In the genomic region with DNA sequence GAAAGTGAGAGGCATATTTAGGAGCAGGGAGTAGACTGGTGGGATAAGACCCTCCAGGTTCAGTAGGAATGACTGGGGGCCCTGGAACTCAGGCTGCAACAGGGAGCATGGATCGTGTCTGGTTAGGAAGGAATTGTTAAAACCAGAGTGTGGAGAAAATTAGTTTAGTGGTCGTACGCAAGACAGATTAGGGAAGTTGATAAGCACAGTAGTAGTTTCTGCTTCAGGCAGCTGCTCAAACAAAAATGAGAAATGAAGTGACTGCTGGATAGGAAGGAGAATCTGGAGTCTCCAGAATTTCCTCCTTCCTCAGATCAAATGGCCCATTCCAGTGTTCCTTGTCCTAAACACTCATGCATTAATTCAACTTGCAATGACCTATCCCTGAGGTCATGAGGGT, we compare ENCODE assay signal across 1 cellular context.
TF ChIP-seq lines count a peak whose summit lies in the region.

No MANE protein-coding gene starts in this region.

TF ChIP-seq in GM23338, 12 proteins besides CTCF, POLR2A, EP300 and RAD21 (continued from another document):
- TF ChIP-seq, protein P1, sequence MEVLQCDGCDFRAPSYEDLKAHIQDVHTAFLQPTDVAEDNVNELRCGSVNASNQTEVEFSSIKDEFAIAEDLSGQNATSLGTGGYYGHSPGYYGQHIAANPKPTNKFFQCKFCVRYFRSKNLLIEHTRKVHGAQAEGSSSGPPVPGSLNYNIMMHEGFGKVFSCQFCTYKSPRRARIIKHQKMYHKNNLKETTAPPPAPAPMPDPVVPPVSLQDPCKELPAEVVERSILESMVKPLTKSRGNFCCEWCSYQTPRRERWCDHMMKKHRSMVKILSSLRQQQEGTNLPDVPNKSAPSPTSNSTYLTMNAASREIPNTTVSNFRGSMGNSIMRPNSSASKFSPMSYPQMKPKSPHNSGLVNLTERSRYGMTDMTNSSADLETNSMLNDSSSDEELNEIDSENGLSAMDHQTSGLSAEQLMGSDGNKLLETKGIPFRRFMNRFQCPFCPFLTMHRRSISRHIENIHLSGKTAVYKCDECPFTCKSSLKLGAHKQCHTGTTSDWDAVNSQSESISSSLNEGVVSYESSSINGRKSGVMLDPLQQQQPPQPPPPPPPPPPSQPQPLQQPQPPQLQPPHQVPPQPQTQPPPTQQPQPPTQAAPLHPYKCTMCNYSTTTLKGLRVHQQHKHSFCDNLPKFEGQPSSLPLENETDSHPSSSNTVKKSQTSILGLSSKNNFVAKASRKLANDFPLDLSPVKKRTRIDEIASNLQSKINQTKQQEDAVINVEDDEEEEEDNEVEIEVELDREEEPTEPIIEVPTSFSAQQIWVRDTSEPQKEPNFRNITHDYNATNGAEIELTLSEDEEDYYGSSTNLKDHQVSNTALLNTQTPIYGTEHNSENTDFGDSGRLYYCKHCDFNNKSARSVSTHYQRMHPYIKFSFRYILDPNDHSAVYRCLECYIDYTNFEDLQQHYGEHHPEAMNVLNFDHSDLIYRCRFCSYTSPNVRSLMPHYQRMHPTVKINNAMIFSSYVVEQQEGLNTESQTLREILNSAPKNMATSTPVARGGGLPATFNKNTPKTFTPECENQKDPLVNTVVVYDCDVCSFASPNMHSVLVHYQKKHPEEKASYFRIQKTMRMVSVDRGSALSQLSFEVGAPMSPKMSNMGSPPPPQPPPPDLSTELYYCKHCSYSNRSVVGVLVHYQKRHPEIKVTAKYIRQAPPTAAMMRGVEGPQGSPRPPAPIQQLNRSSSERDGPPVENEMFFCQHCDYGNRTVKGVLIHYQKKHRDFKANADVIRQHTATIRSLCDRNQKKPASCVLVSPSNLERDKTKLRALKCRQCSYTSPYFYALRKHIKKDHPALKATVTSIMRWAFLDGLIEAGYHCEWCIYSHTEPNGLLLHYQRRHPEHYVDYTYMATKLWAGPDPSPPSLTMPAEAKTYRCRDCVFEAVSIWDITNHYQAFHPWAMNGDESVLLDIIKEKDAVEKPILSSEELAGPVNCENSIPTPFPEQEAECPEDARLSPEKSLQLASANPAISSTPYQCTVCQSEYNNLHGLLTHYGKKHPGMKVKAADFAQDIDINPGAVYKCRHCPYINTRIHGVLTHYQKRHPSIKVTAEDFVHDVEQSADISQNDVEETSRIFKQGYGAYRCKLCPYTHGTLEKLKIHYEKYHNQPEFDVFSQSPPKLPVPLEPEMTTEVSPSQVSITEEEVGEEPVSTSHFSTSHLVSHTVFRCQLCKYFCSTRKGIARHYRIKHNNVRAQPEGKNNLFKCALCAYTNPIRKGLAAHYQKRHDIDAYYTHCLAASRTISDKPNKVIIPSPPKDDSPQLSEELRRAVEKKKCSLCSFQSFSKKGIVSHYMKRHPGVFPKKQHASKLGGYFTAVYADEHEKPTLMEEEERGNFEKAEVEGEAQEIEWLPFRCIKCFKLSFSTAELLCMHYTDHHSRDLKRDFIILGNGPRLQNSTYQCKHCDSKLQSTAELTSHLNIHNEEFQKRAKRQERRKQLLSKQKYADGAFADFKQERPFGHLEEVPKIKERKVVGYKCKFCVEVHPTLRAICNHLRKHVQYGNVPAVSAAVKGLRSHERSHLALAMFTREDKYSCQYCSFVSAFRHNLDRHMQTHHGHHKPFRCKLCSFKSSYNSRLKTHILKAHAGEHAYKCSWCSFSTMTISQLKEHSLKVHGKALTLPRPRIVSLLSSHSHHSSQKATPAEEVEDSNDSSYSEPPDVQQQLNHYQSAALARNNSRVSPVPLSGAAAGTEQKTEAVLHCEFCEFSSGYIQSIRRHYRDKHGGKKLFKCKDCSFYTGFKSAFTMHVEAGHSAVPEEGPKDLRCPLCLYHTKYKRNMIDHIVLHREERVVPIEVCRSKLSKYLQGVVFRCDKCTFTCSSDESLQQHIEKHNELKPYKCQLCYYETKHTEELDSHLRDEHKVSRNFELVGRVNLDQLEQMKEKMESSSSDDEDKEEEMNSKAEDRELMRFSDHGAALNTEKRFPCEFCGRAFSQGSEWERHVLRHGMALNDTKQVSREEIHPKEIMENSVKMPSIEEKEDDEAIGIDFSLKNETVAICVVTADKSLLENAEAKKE (CRISPR knock-in tag; IDR thresholded peaks at IDR 0.05) = no peak
- TF ChIP-seq STAT1 (IDR thresholded peaks at IDR 0.05; ENCODE audit: unreplicated experiment) (no peak), EZH2 (IDR thresholded peaks at IDR 0.05; ENCODE audit: low read depth, unreplicated experiment) (no peak)
